11 cellular contexts compared by ENCODE assay signal in the genomic region with DNA sequence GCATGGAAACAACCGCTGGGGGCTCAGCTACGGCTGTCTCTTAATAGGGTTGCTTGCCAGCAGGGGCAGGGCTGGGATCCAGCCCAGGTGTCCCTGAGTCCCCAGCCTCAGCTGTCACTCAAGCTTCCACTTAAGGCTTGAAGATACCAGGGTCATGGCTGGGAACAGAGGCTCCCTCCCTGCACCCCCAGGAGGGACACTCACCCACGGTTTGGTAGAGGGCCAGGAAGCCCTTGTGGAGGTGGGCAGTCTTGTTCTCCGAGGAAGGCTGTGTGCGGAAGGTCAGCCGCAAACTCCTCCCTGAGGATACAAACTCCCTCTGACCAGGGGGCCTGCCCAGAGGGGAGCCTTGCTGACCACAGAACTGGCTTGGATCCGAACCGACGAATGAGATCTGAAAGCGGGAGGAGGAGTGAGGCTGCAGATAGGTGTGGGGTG. TPM values are rescaled to one million over a fixed set of nuclear protein-coding genes. Genes with fewer than 3 reads are reported as not detected.
DNase-seq lines count a peak whose midpoint lies in the region; ATAC-seq and TF ChIP-seq lines count a peak whose summit lies in the region.
"Had no signal": no experiment of that assay in that cellular context is flagged by ENCODE, and none has a peak within 500 bp of the region (broad histone marks: within the 10 kb centered on the region; RNA-seq: fewer than 3 reads in every experiment).

No MANE protein-coding gene starts in this region.

- intact Hi-C loops in mucosa of descending colon (cut with DNase I, micrococcal nuclease) (no loop called here), esophagus squamous epithelium (cut with DNase I) (no loop called here)

- H3K27ac ChIP-seq in esophagus squamous epithelium: peak overlapping the region in 2 of 4 donors; percentile 15 to 33

- H3K4me3 ChIP-seq in mucosa of descending colon (no peak overlapping the region), esophagus squamous epithelium (no peak overlapping the region)
- H3K4me3 ChIP-seq: smooth muscle cell had no signal

- no peak for ATAC-seq in activated T-helper 17 cell treated with anti-CD3 and anti-CD28 coated beads, Interleukin-2, amount 50 U/mL, for 72 hours (replicated peaks)
- ATAC-seq in mucosa of descending colon (peak; percentile 16), HG02970 (IDR thresholded peaks at IDR 0.05; ENCODE audit: low FRiP score, unreplicated experiment) (no peak)

- H3K4me3 Mint-ChIP-seq in activated T-helper 17 cell treated with anti-CD3 and anti-CD28 coated beads, Interleukin-2, amount 50 U/mL, for 72 hours: no peak overlapping the region
- H3K4me3 Mint-ChIP-seq: CD4-positive, CD25-positive, alpha-beta regulatory T cell; dendritic cell treated with granulocyte-macrophage colony-stimulating factor and Interleukin-4, amounts not matched to agents 40 ng/mL and 50 ng/mL, for 4 days; memory B cell had no signal

- TF ChIP-seq CTCF in mucosa of descending colon (IDR thresholded peaks at IDR 0.05) (no peak), esophagus squamous epithelium (IDR thresholded peaks at IDR 0.05) (no peak)

- no peak for TF ChIP-seq POLR2A in esophagus squamous epithelium (IDR thresholded peaks at IDR 0.05)

- CTCF ChIA-PET in HEK293T (lab: Yijun Ruan, JAX): no interaction called here

- peaks cover 71% of the 10 kb centered on the region for H3K36me3 Mint-ChIP-seq in activated T-helper 17 cell treated with anti-CD3 and anti-CD28 coated beads, Interleukin-2, amount 50 U/mL, for 72 hours (ENCODE audit: low read depth)

- H3K9me3 ChIP-seq in mucosa of descending colon: no peaks in the 10 kb centered on the region
- H3K9me3 ChIP-seq in esophagus squamous epithelium: no peaks in the 10 kb centered on the region

- no peaks in the 10 kb centered on the region for H3K27me3 ChIP-seq in esophagus squamous epithelium

- no peaks in the 10 kb centered on the region for H3K4me1 ChIP-seq in mucosa of descending colon (ENCODE audit: low read depth)
- peaks cover 0 to 13% (median 0%) of the 10 kb centered on the region in 3 donors for H3K4me1 ChIP-seq in esophagus squamous epithelium

- 60 to 82% methylated on average over 1 to 10 of the region's 10 CpGs for WGBS in esophagus squamous epithelium, 2 donors

- H3K9me3 Mint-ChIP-seq in activated T-helper 17 cell treated with anti-CD3 and anti-CD28 coated beads, Interleukin-2, amount 50 U/mL, for 72 hours: peaks cover 10% of the 10 kb centered on the region

- no peaks in the 10 kb centered on the region for H3K27me3 Mint-ChIP-seq in activated T-helper 17 cell treated with anti-CD3 and anti-CD28 coated beads, Interleukin-2, amount 50 U/mL, for 72 hours
- H3K27me3 Mint-ChIP-seq: CD4-positive, CD25-positive, alpha-beta regulatory T cell; dendritic cell treated with granulocyte-macrophage colony-stimulating factor and Interleukin-4, amounts not matched to agents 40 ng/mL and 50 ng/mL, for 4 days; memory B cell had no signal

- H3K36me3 ChIP-seq in mucosa of descending colon (ENCODE audit: low read depth) (no peaks in the 10 kb centered on the region), esophagus squamous epithelium (peaks cover 0 to 75% (median 7%) of the 10 kb centered on the region in 3 donors)

- POLR2A ChIA-PET in HEK293T (lab: Yijun Ruan, JAX): interaction anchor here (2.0 kb wide), 1 partner anchor 158 kb away, joined by 6 read pairs; a partner anchor contains a TSS

- peaks cover 13% of the 10 kb centered on the region for H3K4me1 Mint-ChIP-seq in activated T-helper 17 cell treated with anti-CD3 and anti-CD28 coated beads, Interleukin-2, amount 50 U/mL, for 72 hours

- H3K27ac Mint-ChIP-seq in activated T-helper 17 cell treated with anti-CD3 and anti-CD28 coated beads, Interleukin-2, amount 50 U/mL, for 72 hours: peak overlapping the region; percentile 54
- H3K27ac Mint-ChIP-seq: dendritic cell treated with granulocyte-macrophage colony-stimulating factor and Interleukin-4, amounts not matched to agents 40 ng/mL and 50 ng/mL, for 4 days had no signal

- no peak for DNase-seq in HEK293T (ENCODE audit: extremely low spot score)
- no peak for DNase-seq in mucosa of descending colon
- no peak for DNase-seq in esophagus squamous epithelium (lab: John Stamatoyannopoulos, UW)
- DNase-seq: CD4-positive, CD25-positive, alpha-beta regulatory T cell; NCI-H2171 treated with DMSO at 0.1 percent for 48 hours had no signal

TF ChIP-seq in HEK293T, 16 proteins besides CTCF, POLR2A, EP300 and RAD21:
- TF ChIP-seq FOXM1 (IDR thresholded peaks at IDR 0.05; ENCODE audit: borderline replicate concordance) (no peak), FOXK2 (IDR thresholded peaks at IDR 0.05) (no peak), SP1 (IDR thresholded peaks at IDR 0.05) (no peak), SUZ12 (IDR thresholded peaks at IDR 0.05) (no peak), BHLHE40 (IDR thresholded peaks at IDR 0.05; ENCODE audit: borderline replicate concordance) (no peak), CTBP1 (IDR thresholded peaks at IDR 0.05; ENCODE audit: borderline replicate concordance) (no peak), NFRKB (IDR thresholded peaks at IDR 0.05) (no peak)
- TF ChIP-seq, protein P1, sequence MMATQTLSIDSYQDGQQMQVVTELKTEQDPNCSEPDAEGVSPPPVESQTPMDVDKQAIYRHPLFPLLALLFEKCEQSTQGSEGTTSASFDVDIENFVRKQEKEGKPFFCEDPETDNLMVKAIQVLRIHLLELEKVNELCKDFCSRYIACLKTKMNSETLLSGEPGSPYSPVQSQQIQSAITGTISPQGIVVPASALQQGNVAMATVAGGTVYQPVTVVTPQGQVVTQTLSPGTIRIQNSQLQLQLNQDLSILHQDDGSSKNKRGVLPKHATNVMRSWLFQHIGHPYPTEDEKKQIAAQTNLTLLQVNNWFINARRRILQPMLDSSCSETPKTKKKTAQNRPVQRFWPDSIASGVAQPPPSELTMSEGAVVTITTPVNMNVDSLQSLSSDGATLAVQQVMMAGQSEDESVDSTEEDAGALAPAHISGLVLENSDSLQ (IDR thresholded peaks at IDR 0.05): peak; percentile 19; the same call in 1 of the 2 replicates

RNA-seq across cellular contexts. Expression of a gene that starts 7.3 kb away (rescaled TPM):
- total RNA-seq in activated T-helper 17 cell treated with anti-CD3 and anti-CD28 coated beads, Interleukin-2, amount 50 U/mL, for 72 hours: 10 to 100 TPM; 14.0 to 30.6 TPM
- total RNA-seq in mucosa of descending colon (10 to 100 TPM; 47.5 to 61.4 (median 49.4) TPM), esophagus squamous epithelium (10 to 100 TPM; 13.0 to 53.2 (median 25.8) TPM)

RNA-seq across cellular contexts. Expression of a gene that starts 9.5 kb away (rescaled TPM):
- total RNA-seq in activated T-helper 17 cell treated with anti-CD3 and anti-CD28 coated beads, Interleukin-2, amount 50 U/mL, for 72 hours: 1 to 10 TPM; 3.2 to 3.3 TPM
- total RNA-seq in mucosa of descending colon (100 to 1,000 TPM in 2 of 3 donors, 10 to 100 TPM in 1; 38.7 to 273 (median 222) TPM), esophagus squamous epithelium (100 to 1,000 TPM in 2 of 4 donors, 10 to 100 TPM in 2; 22.8 to 297 (median 140) TPM)

RNA-seq across cellular contexts. Expression of a gene that starts 27.0 kb away (rescaled TPM):
- total RNA-seq in activated T-helper 17 cell treated with anti-CD3 and anti-CD28 coated beads, Interleukin-2, amount 50 U/mL, for 72 hours: not detected
- total RNA-seq in mucosa of descending colon: 1 to 10 TPM; 2.2 to 3.8 (median 2.5) TPM
- 1 to 10 TPM in 1 of 4 donors, under 1 TPM in 1, not detected in 2; 0.53 to 1.3 TPM for total RNA-seq in esophagus squamous epithelium
- total RNA-seq: CD4-positive, CD25-positive, alpha-beta regulatory T cell; HT1080; smooth muscle cell had no signal

RNA-seq across cellular contexts. Expression of a gene that starts 28.5 kb away (rescaled TPM):
- total RNA-seq in activated T-helper 17 cell treated with anti-CD3 and anti-CD28 coated beads, Interleukin-2, amount 50 U/mL, for 72 hours: 10 to 100 TPM; 51.8 to 61.9 TPM
- total RNA-seq in mucosa of descending colon (10 to 100 TPM; 16.4 to 23.5 (median 18.6) TPM), esophagus squamous epithelium (10 to 100 TPM in 2 of 4 donors, 1 to 10 TPM in 2; 4.8 to 12.4 (median 9.5) TPM)

RNA-seq across cellular contexts. Expression of a gene that starts 41.2 kb away (rescaled TPM):
- 10 to 100 TPM in 1 of 2 donors, 1 to 10 TPM in 1; 6.9 to 13.1 TPM for total RNA-seq in activated T-helper 17 cell treated with anti-CD3 and anti-CD28 coated beads, Interleukin-2, amount 50 U/mL, for 72 hours
- 100 to 1,000 TPM in 2 of 3 donors, 10 to 100 TPM in 1; 36.0 to 304 (median 168) TPM for total RNA-seq in mucosa of descending colon
- total RNA-seq in esophagus squamous epithelium: 100 to 1,000 TPM in 2 of 4 donors, 10 to 100 TPM in 2; 25.2 to 375 (median 110) TPM

Comparison
In these comparisons a context has a peak if more than half of its experiments do, and no peak if none do; other contexts are left out.
1. RNA of a gene that starts 9.5 kb away (total RNA-seq): 22.8 to 297 TPM in esophagus squamous epithelium and 38.7 to 273 TPM in mucosa of descending colon; 3.2 to 3.3 TPM in activated T-helper 17 cell treated with anti-CD3 and anti-CD28 coated beads, Interleukin-2, amount 50 U/mL, for 72 hours; every median in the first group is over 4 times any median in the second.